Comparison of ENCODE assay signal across 1 cellular context in the genomic region with DNA sequence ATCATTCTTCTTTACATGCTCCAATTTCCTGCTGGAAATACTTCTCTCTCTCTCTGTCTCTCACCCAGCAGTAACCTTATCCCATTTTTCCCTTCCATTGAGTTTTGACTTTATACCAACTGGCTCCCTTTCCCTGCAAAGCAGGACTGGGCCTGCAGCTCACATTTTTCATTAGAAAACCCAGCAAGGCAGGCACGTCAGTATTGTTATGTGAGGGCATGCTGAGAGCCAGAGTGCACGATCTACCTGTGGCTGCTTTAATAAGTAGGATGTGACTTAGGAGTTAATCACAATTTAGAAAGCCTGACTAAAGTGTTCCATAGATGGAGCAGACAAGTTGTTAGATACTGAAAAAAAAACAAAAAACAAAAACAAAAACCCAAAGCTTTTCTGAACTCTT.
TF ChIP-seq lines count a peak whose summit lies in the region.

No MANE protein-coding gene starts in this region.

TF ChIP-seq in K562, 482 proteins besides CTCF, POLR2A, EP300 and RAD21:
- TF ChIP-seq MYNN (IDR thresholded peaks at IDR 0.05), result no peak
- no peak for TF ChIP-seq MYNN (CRISPR knock-in tag; IDR thresholded peaks at IDR 0.05)
- TF ChIP-seq, protein P1, sequence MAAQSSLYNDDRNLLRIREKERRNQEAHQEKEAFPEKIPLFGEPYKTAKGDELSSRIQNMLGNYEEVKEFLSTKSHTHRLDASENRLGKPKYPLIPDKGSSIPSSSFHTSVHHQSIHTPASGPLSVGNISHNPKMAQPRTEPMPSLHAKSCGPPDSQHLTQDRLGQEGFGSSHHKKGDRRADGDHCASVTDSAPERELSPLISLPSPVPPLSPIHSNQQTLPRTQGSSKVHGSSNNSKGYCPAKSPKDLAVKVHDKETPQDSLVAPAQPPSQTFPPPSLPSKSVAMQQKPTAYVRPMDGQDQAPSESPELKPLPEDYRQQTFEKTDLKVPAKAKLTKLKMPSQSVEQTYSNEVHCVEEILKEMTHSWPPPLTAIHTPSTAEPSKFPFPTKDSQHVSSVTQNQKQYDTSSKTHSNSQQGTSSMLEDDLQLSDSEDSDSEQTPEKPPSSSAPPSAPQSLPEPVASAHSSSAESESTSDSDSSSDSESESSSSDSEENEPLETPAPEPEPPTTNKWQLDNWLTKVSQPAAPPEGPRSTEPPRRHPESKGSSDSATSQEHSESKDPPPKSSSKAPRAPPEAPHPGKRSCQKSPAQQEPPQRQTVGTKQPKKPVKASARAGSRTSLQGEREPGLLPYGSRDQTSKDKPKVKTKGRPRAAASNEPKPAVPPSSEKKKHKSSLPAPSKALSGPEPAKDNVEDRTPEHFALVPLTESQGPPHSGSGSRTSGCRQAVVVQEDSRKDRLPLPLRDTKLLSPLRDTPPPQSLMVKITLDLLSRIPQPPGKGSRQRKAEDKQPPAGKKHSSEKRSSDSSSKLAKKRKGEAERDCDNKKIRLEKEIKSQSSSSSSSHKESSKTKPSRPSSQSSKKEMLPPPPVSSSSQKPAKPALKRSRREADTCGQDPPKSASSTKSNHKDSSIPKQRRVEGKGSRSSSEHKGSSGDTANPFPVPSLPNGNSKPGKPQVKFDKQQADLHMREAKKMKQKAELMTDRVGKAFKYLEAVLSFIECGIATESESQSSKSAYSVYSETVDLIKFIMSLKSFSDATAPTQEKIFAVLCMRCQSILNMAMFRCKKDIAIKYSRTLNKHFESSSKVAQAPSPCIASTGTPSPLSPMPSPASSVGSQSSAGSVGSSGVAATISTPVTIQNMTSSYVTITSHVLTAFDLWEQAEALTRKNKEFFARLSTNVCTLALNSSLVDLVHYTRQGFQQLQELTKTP (IDR thresholded peaks at IDR 0.05; ENCODE audit: low read depth in 1 of 2, partially characterized antibody in 2 of 2), result no peak
- no peak for TF ChIP-seq ZBTB7A (IDR thresholded peaks at IDR 0.05; ENCODE audit: borderline replicate concordance, control insufficient read depth, low read depth, low read length)
- no peak for TF ChIP-seq ZNF764 (CRISPR knock-in tag; IDR thresholded peaks at IDR 0.05; ENCODE audit: low read depth)
